ENCODE assay signal across 1 cellular context in genomic region chr12:26799741-26800140, GRCh38.
TF ChIP-seq lines count a peak whose summit lies in the region.

No MANE protein-coding gene starts in this region.

TF ChIP-seq in WTC11, 78 proteins besides CTCF, POLR2A, EP300 and RAD21 (continued from another document):
- TF ChIP-seq IRF2 (CRISPR knock-in tag; IDR thresholded peaks at IDR 0.05; ENCODE audit: borderline replicate concordance, low read depth) (no peak), ZNF512 (CRISPR knock-in tag; IDR thresholded peaks at IDR 0.05; ENCODE audit: borderline replicate concordance) (no peak), NR3C1 (CRISPR knock-in tag; conservative IDR thresholded peaks at IDR 0.05; ENCODE audit: low read depth) (no peak), JAZF1 (CRISPR knock-in tag; IDR thresholded peaks at IDR 0.05) (no peak)
